Comparison of ENCODE assay signal across 23 cellular contexts in genomic region chr12:107394693-107395092, GRCh38.
"Had no signal": no experiment of that assay in that cellular context is flagged by ENCODE, and none has a peak within 500 bp of the region (broad histone marks: within the 10 kb centered on the region; RNA-seq: fewer than 3 reads in every experiment).

No MANE protein-coding gene starts in this region.

- H3K9me3 ChIP-seq: adrenal gland, neutrophil, ovary, prostate gland, uterus had no signal

- H3K4me1 ChIP-seq: adrenal gland, prostate gland, uterus had no signal

- ATAC-seq: activated CD4-positive, CD25-positive, alpha-beta regulatory T cell treated with anti-CD3 and anti-CD28 coated beads, Interleukin-2, amount 50 U/mL, for 24 hours; effector memory CD8-positive, alpha-beta T cell; esophagus mucosa; left cardiac atrium had no signal

- H3K27ac ChIP-seq: adrenal gland, neutrophil, ovary, prostate gland, tibial nerve, uterus had no signal

- H3K4me3 Mint-ChIP-seq: activated CD4-positive, alpha-beta memory T cell treated with anti-CD3 and anti-CD28 coated beads, Interleukin-2, amount 10 ng/mL, durations not matched to agents 7 days and 5 days; activated CD4-positive, alpha-beta T cell treated with anti-CD3 and anti-CD28 coated beads, Interleukin-2, amount 10 ng/mL, durations not matched to agents 24 days and 14 days; activated naive CD8-positive, alpha-beta T cell; activated T-helper 1 cell treated with anti-CD3 and anti-CD28 coated beads, Interleukin-12 subunit alpha, Interleukin-12 subunit beta, Interleukin-2, Interleukin-4 antibody, amounts not matched to agents 30 ng/mL and 10 ng/mL and 1 ng/mL, durations not matched to agents 14 hours and 24 hours and 36 hours; central memory CD8-positive, alpha-beta T cell; effector memory CD8-positive, alpha-beta T cell; nephron had no signal

- H3K27me3 ChIP-seq: adrenal gland, neutrophil, ovary, tibial nerve, uterus had no signal

- H3K27me3 Mint-ChIP-seq: activated CD4-positive, alpha-beta memory T cell treated with anti-CD3 and anti-CD28 coated beads, Interleukin-2, amount 10 ng/mL, durations not matched to agents 7 days and 5 days; activated CD4-positive, alpha-beta T cell treated with anti-CD3 and anti-CD28 coated beads, Interleukin-2, amount 10 ng/mL, durations not matched to agents 24 days and 14 days; activated naive CD8-positive, alpha-beta T cell; central memory CD8-positive, alpha-beta T cell had no signal

- H3K27ac Mint-ChIP-seq: activated CD4-positive, alpha-beta memory T cell treated with anti-CD3 and anti-CD28 coated beads, Interleukin-2, amount 10 ng/mL, durations not matched to agents 7 days and 5 days; activated CD4-positive, alpha-beta T cell treated with anti-CD3 and anti-CD28 coated beads, Interleukin-2, amount 10 ng/mL, durations not matched to agents 24 days and 14 days; activated T-helper 1 cell treated with anti-CD3 and anti-CD28 coated beads, Interleukin-12 subunit alpha, Interleukin-12 subunit beta, Interleukin-2, Interleukin-4 antibody, amounts not matched to agents 30 ng/mL and 10 ng/mL and 1 ng/mL, durations not matched to agents 14 hours and 24 hours and 36 hours; nephron had no signal

- H3K4me3 ChIP-seq: adrenal gland, ovary, prostate gland, tibial nerve, uterus had no signal

- H3K36me3 ChIP-seq: adrenal gland, neutrophil, ovary, prostate gland, tibial nerve, uterus had no signal

- H3K9me3 Mint-ChIP-seq: central memory CD8-positive, alpha-beta T cell; effector memory CD8-positive, alpha-beta T cell; nephron had no signal

- DNase-seq: activated CD4-positive, alpha-beta memory T cell treated with anti-CD3 and anti-CD28 coated beads, Interleukin-2, amount 10 ng/mL, durations not matched to agents 7 days and 5 days; activated CD4-positive, alpha-beta T cell treated with anti-CD3 and anti-CD28 coated beads, Interleukin-2, amount 10 ng/mL, durations not matched to agents 24 days and 14 days; activated gamma-delta T cell treated with Interleukin-2 at 50 U/mL for 16 hours; adrenal gland; effector memory CD8-positive, alpha-beta T cell; head of caudate nucleus; hypothalamus; left cardiac atrium; midbrain; ovary; stimulated activated CD4-positive, alpha-beta T cell treated with anti-CD3 and anti-CD28 coated beads, Interleukin-2, amount 100 ng/mL, for 48 hours; stimulated activated CD8-positive, alpha-beta memory T cell treated with anti-CD3 and anti-CD28 coated beads, Interleukin-4, amount 100 ng/mL, for 48 hours; stimulated activated naive CD4-positive, alpha-beta T cell treated with Interleukin-2 at 50 U/mL for 16 hours; uterus had no signal

- H3K4me1 Mint-ChIP-seq: nephron had no signal
